Comparison of ENCODE assay signal across 20 cellular contexts in the genomic region with DNA sequence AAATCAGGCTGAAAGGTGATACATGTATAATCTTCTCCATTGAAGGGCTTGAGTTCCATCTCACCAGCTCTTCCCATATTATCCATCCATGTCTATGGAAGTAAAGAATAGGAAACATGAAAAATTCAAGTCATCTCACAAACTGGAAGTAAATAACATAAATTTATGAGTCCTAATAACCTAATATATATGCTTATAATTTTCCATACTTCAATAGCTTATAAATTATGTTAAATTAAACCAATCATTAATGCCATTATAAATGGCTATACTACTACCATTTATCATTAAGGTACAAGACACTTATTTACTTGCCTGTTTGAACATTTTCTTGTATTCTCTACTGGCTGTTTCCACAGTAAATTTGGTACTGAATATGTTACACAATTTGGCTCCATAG. TPM values are rescaled to one million over a fixed set of nuclear protein-coding genes. Genes with fewer than 3 reads are reported as not detected.
DNase-seq lines count a peak whose midpoint lies in the region; ATAC-seq, FAIRE-seq and TF ChIP-seq lines count a peak whose summit lies in the region.
"Had no signal": no experiment of that assay in that cellular context is flagged by ENCODE, and none has a peak within 500 bp of the region (broad histone marks: within the 10 kb centered on the region; RNA-seq: fewer than 3 reads in every experiment).

No MANE protein-coding gene starts in this region.

- H4K20me1 ChIP-seq in HepG2 (ENCODE audit: insufficient read depth, low read length) (no peaks in the 10 kb centered on the region), KMS-11 (ENCODE audit: insufficient read depth) (0 out of 2 replicates have a peak, but pooled peaks cover 3% of the 10 kb centered on the region)

- peaks cover 59% of the 10 kb centered on the region for H3K36me3 Mint-ChIP-seq in activated CD4-positive, alpha-beta T cell treated with anti-CD3 and anti-CD28 coated beads, Interleukin-2, amount 10 ng/mL, durations not matched to agents 7 days and 5 days (ENCODE audit: low read depth)
- H3K36me3 Mint-ChIP-seq in neural crest cell (ENCODE audit: low read depth) = peaks cover 18% of the 10 kb centered on the region
- H3K36me3 Mint-ChIP-seq: CD4-positive, CD25-positive, alpha-beta regulatory T cell had no signal

- H2AFZ ChIP-seq in HepG2 (ENCODE audit: low read length) (no peak overlapping the region), KMS-11 (ENCODE audit: low read depth) (no peak overlapping the region)

- H3K79me2 ChIP-seq in HepG2 (ENCODE audit: insufficient read depth, low read length) = peaks cover 38% of the 10 kb centered on the region
- peaks cover 27% of the 10 kb centered on the region for H3K79me2 ChIP-seq in KMS-11 (ENCODE audit: insufficient read depth, low read depth)

- in situ Hi-C loops in HepG2 (cut with HindIII; ENCODE audit: extremely low pct_ligation_motif_present, low pct_unique_long_range_greater_than_20kb) (no loop called here), GM13977 (cut with MboI; ENCODE audit: low pct_unique_long_range_greater_than_20kb, low sequenced_read_pairs, unreplicated experiment) (no loop called here)

- TF ChIP-seq CTCF in HepG2 (CRISPR knock-in tag; IDR thresholded peaks at IDR 0.05) (no peak), right lobe of liver (IDR thresholded peaks at IDR 0.05) (no peak), KMS-11 (conservative IDR thresholded peaks at IDR 0.05; ENCODE audit: low read depth, low read length) (no peak), neural crest cell (conservative IDR thresholded peaks at IDR 0.05) (no peak), GM13977 (IDR thresholded peaks at IDR 0.05; ENCODE audit: extremely low read depth, insufficient read depth, missing control alignments) (no peak)

- TF ChIP-seq POLR2A in HepG2 (IDR thresholded peaks at IDR 0.05; ENCODE audit: insufficient read depth in 1 of 2, low read depth in 2 of 2, low read length in 2 of 2) (no peak), right lobe of liver (IDR thresholded peaks at IDR 0.05) (no peak)

- peak overlapping the region; percentile 13 for H3K27ac Mint-ChIP-seq in activated CD4-positive, alpha-beta T cell treated with anti-CD3 and anti-CD28 coated beads, Interleukin-2, amount 10 ng/mL, durations not matched to agents 7 days and 5 days
- no peak overlapping the region for H3K27ac Mint-ChIP-seq in neural crest cell (ENCODE audit: unreplicated experiment)

- no peaks in the 10 kb centered on the region for H3K27me3 Mint-ChIP-seq in activated CD4-positive, alpha-beta T cell treated with anti-CD3 and anti-CD28 coated beads, Interleukin-2, amount 10 ng/mL, durations not matched to agents 7 days and 5 days
- H3K27me3 Mint-ChIP-seq in neural crest cell (ENCODE audit: low read depth) = no peaks in the 10 kb centered on the region
- H3K27me3 Mint-ChIP-seq: CD4-positive, CD25-positive, alpha-beta regulatory T cell had no signal

- DNase-seq in activated CD4-positive, alpha-beta T cell treated with anti-CD3 and anti-CD28 coated beads, Interleukin-2, amount 10 ng/mL, durations not matched to agents 7 days and 5 days = no peak
- no peak for DNase-seq in activated CD4-positive, alpha-beta T cell treated with anti-CD3 and anti-CD28 coated beads for 48 hours
- DNase-seq in HepG2 (ENCODE audit: low spot score) = no peak
- DNase-seq in right lobe of liver = no peak
- no peak for DNase-seq in neural crest cell (ENCODE audit: low read depth, low spot score)
- no peak for DNase-seq in GM13977 (ENCODE audit: low spot score)
- DNase-seq: 8988T; ACHN; CD4-positive, CD25-positive, alpha-beta regulatory T cell; DMS153; DMS79 treated with DMSO at 0.1 percent for 48 hours; GDM1; IMR-90 had no signal

- H3K36me3 ChIP-seq in HepG2 (replicated peaks in 1 of 2; ENCODE audit: control insufficient read depth in 1 of 2, insufficient read depth in 2 of 2, low read length in 2 of 2) (peaks cover 4 to 55% of the 10 kb centered on the region in 2 experiments), right lobe of liver (no peaks in the 10 kb centered on the region), KMS-11 (ENCODE audit: insufficient read depth) (peaks cover 37% of the 10 kb centered on the region)

- BruUV-seq in HepG2 (replicated peaks; lab: Mats Ljungman, UMichigan) = no TSS peak

- H3K4me2 ChIP-seq in HepG2 (ENCODE audit: low read depth, low read length) = no peak overlapping the region
- H3K4me2 ChIP-seq in KMS-11 = no peak overlapping the region
- H3K4me2 ChIP-seq: BLaER1 treated with 17β-estradiol and CSF1 and Interleukin-3, amounts not matched to agents 10 nM and 100 nM had no signal

- no peak for FAIRE-seq in HepG2 (lab: Jason Lieb, UNC)
- FAIRE-seq: GM12892, GM19239, H54 had no signal

- TF ChIP-seq EP300 in HepG2 (IDR thresholded peaks at IDR 0.05; ENCODE audit: low read depth in 2 of 2, low read length in 2 of 2) = no peak
- TF ChIP-seq EP300 in HepG2 (CRISPR knock-in tag; IDR thresholded peaks at IDR 0.05; ENCODE audit: borderline replicate concordance) = no peak

- TF ChIP-seq RAD21 in HepG2 (CRISPR knock-in tag; IDR thresholded peaks at IDR 0.05) = no peak

- intact Hi-C loops in HepG2 (cut with micrococcal nuclease; ENCODE audit: unreplicated experiment) = no loop called here
- intact Hi-C loops in right lobe of liver (cut with DNase I) = no loop called here

- peaks cover 51% of the 10 kb centered on the region for H3K4me1 Mint-ChIP-seq in activated CD4-positive, alpha-beta T cell treated with anti-CD3 and anti-CD28 coated beads, Interleukin-2, amount 10 ng/mL, durations not matched to agents 7 days and 5 days
- H3K4me1 Mint-ChIP-seq in neural crest cell = peaks cover 31% of the 10 kb centered on the region

- no peak overlapping the region for H3K27ac ChIP-seq in HepG2 (ENCODE audit: extremely low read length, insufficient read depth, low read length)
- H3K27ac ChIP-seq in right lobe of liver = no peak overlapping the region
- 0 out of 2 replicates have a peak overlapping the region, but pooled peaks have one; percentile 4 for H3K27ac ChIP-seq in KMS-11
- H3K27ac ChIP-seq: BLaER1 treated with 17β-estradiol and CSF1 and Interleukin-3, amounts not matched to agents 10 nM and 100 nM had no signal

- H3K4me3 Mint-ChIP-seq in activated CD4-positive, alpha-beta T cell treated with anti-CD3 and anti-CD28 coated beads, Interleukin-2, amount 10 ng/mL, durations not matched to agents 7 days and 5 days = no peak overlapping the region
- H3K4me3 Mint-ChIP-seq in neural crest cell = peak overlapping the region; percentile 56
- H3K4me3 Mint-ChIP-seq: CD4-positive, CD25-positive, alpha-beta regulatory T cell had no signal

- CTCF ChIA-PET in activated CD4-positive, alpha-beta T cell treated with anti-CD3 and anti-CD28 coated beads, Interleukin-2, amount 10 ng/mL, durations not matched to agents 7 days and 5 days (lab: Charles Lee) = interaction anchor here (1.2 to 8.4 kb wide), 3 partner anchors 14 to 147 kb away, joined by 3 to 73 read pairs (median 3); no protein-coding TSS in a partner anchor
- CTCF ChIA-PET in HepG2 (lab: Yijun Ruan, JAX; ENCODE audit: low intra/inter-chr PET ratio, low total read pairs) = no interaction called here

- no peak overlapping the region for H3K9ac ChIP-seq in HepG2 (ENCODE audit: insufficient read depth, low read depth, low read length)
- no peak overlapping the region for H3K9ac ChIP-seq in KMS-11

- peaks cover 33% of the 10 kb centered on the region for H3K4me1 ChIP-seq in HepG2 (ENCODE audit: insufficient read depth, low read length)
- H3K4me1 ChIP-seq in right lobe of liver = no peaks in the 10 kb centered on the region
- peaks cover 28% of the 10 kb centered on the region for H3K4me1 ChIP-seq in KMS-11 (ENCODE audit: low read depth, poor library complexity, severe bottlenecking)

- no peak overlapping the region for H3K4me3 ChIP-seq in HepG2 (replicated peaks in 1 of 3; ENCODE audit: insufficient read depth in 1 of 3, low read depth in 2 of 3, low read length in 3 of 3)
- no peak overlapping the region for H3K4me3 ChIP-seq in right lobe of liver
- H3K4me3 ChIP-seq in KMS-11 (IDR thresholded peaks at IDR 0.05; ENCODE audit: insufficient read depth, low read depth, low read length) = no peak overlapping the region
- H3K4me3 ChIP-seq: BLaER1 treated with 17β-estradiol and CSF1 and Interleukin-3, amounts not matched to agents 10 nM and 100 nM had no signal

- no peak for ATAC-seq in HepG2
- ATAC-seq in right lobe of liver = no peak
- ATAC-seq in GM21526 (IDR thresholded peaks at IDR 0.05; ENCODE audit: low FRiP score, unreplicated experiment) = no peak
- ATAC-seq: HCT116 had no signal

- POLR2A ChIA-PET in activated CD4-positive, alpha-beta T cell treated with anti-CD3 and anti-CD28 coated beads, Interleukin-2, amount 10 ng/mL, durations not matched to agents 7 days and 5 days (lab: Charles Lee) = interaction anchor here (0.8 kb wide), 1 partner anchor 121 kb away, joined by 3 read pairs; no protein-coding TSS in a partner anchor
- POLR2A ChIA-PET in HepG2 (lab: Yijun Ruan, JAX) = no interaction called here

- H3K27me3 ChIP-seq in HepG2 (ENCODE audit: control insufficient read depth in 1 of 2, insufficient read depth in 2 of 2, low read length in 2 of 2) (no peaks in the 10 kb centered on the region), right lobe of liver (no peaks in the 10 kb centered on the region), KMS-11 (ENCODE audit: insufficient read depth, low read depth) (no peaks in the 10 kb centered on the region)
- H3K27me3 ChIP-seq: BLaER1 treated with 17β-estradiol and CSF1 and Interleukin-3, amounts not matched to agents 10 nM and 100 nM had no signal

- H3K9me3 Mint-ChIP-seq in activated CD4-positive, alpha-beta T cell treated with anti-CD3 and anti-CD28 coated beads, Interleukin-2, amount 10 ng/mL, durations not matched to agents 7 days and 5 days = no peaks in the 10 kb centered on the region
- no peaks in the 10 kb centered on the region for H3K9me3 Mint-ChIP-seq in neural crest cell
- H3K9me3 Mint-ChIP-seq: CD4-positive, CD25-positive, alpha-beta regulatory T cell had no signal

- H3K9me3 ChIP-seq in HepG2 (ENCODE audit: low read length) (no peaks in the 10 kb centered on the region), right lobe of liver (no peaks in the 10 kb centered on the region)
- H3K9me3 ChIP-seq: BLaER1 treated with 17β-estradiol and CSF1 and Interleukin-3, amounts not matched to agents 10 nM and 100 nM had no signal

RNA-seq across cellular contexts. Expression of a gene that starts 4.8 kb away (rescaled TPM):
- total RNA-seq in activated CD4-positive, alpha-beta T cell treated with anti-CD3 and anti-CD28 coated beads, Interleukin-2, amount 10 ng/mL, durations not matched to agents 7 days and 5 days = 100 to 1,000 TPM; 504 to 522 TPM
- total RNA-seq in HepG2 (2016; rRNA removed; fragmentation: Illumina TruSeq; extraction: Trizol) (327 and 614 TPM in 2 replicates), right lobe of liver (1 to 10 TPM in 4 of 6 experiments, under 1 TPM in 2; 0.22 to 7.3 (median 3.0) TPM), neural crest cell (295 and 302 TPM in 2 replicates)
- 35.7 and 38.5 TPM in 2 replicates for total RNA-seq in HepG2 (2016; cell fraction: cytosol; rRNA removed; fragmentation: Illumina TruSeq; extraction: Trizol; ENCODE audit: low read depth)
- total RNA-seq in HepG2 (2016; cell fraction: insoluble cytoplasmic fraction; rRNA removed; fragmentation: Illumina TruSeq; extraction: Trizol) = 330 and 598 TPM in 2 replicates
- 112 and 128 TPM in 2 replicates for total RNA-seq in HepG2 (2016; cell fraction: membrane; rRNA removed; fragmentation: Illumina TruSeq; extraction: Trizol)
- 262 and 265 TPM in 2 replicates for total RNA-seq in HepG2 (2016; cell fraction: nucleus; rRNA removed; fragmentation: Illumina TruSeq; extraction: Trizol)
- polyA plus RNA-seq in HepG2 (2011; rRNA removed) = 52.7 and 108 TPM in 2 replicates
- polyA plus RNA-seq in HepG2 (2011; cell fraction: cytosol; rRNA removed) = 35.8 and 39.5 TPM in 2 replicates
- 38.5 and 46.3 TPM in 2 replicates for polyA plus RNA-seq in HepG2 (2011; cell fraction: nucleus; rRNA removed)
- polyA plus RNA-seq in HepG2 (2012) = 78.9 and 178 TPM in 2 replicates
- 13.7 and 16.7 TPM in 2 replicates for polyA plus RNA-seq in HepG2 (2016; cell fraction: cytosol; fragmentation: Illumina TruSeq; extraction: Trizol; ENCODE audit: low read depth)
- polyA plus RNA-seq in HepG2 (2016; cell fraction: insoluble cytoplasmic fraction; fragmentation: Illumina TruSeq; extraction: Trizol; ENCODE audit: low read depth) = 406 and 447 TPM in 2 replicates
- polyA plus RNA-seq in HepG2 (2016; cell fraction: membrane; fragmentation: Illumina TruSeq; extraction: Trizol; ENCODE audit: low read depth) = 56.7 and 60.4 TPM in 2 replicates
- polyA plus RNA-seq in HepG2 (2016; cell fraction: nucleus; fragmentation: Illumina TruSeq; extraction: Trizol; ENCODE audit: insufficient read depth, low read depth) = 324 and 347 TPM in 2 replicates
- polyA minus RNA-seq in HepG2 (2011; rRNA and poly(A)+ RNA removed; ENCODE audit: low replicate concordance) = 29.3 and 72.8 TPM in 2 replicates
- polyA minus RNA-seq in HepG2 (2011; cell fraction: cytosol; rRNA and poly(A)+ RNA removed) = 58.4 and 82.8 TPM in 2 replicates
- 83.2 and 96.0 TPM in 2 replicates for polyA minus RNA-seq in HepG2 (2011; cell fraction: nucleus; rRNA and poly(A)+ RNA removed)

RNA-seq across cellular contexts. Expression of a gene that starts 30.4 kb away (rescaled TPM):
- total RNA-seq in activated CD4-positive, alpha-beta T cell treated with anti-CD3 and anti-CD28 coated beads, Interleukin-2, amount 10 ng/mL, durations not matched to agents 7 days and 5 days = 10 to 100 TPM; 65.2 to 67.9 TPM
- total RNA-seq in HepG2 (2016; rRNA removed; fragmentation: Illumina TruSeq; extraction: Trizol) = 4.1 and 4.9 TPM in 2 replicates
- total RNA-seq in HepG2 (2016; cell fraction: cytosol; rRNA removed; fragmentation: Illumina TruSeq; extraction: Trizol; ENCODE audit: low read depth) = 3.4 and 4.0 TPM in 2 replicates
- 3.5 and 4.8 TPM in 2 replicates for total RNA-seq in HepG2 (2016; cell fraction: insoluble cytoplasmic fraction; rRNA removed; fragmentation: Illumina TruSeq; extraction: Trizol)
- 10.9 and 13.2 TPM in 2 replicates for total RNA-seq in HepG2 (2016; cell fraction: membrane; rRNA removed; fragmentation: Illumina TruSeq; extraction: Trizol)
- total RNA-seq in HepG2 (2016; cell fraction: nucleus; rRNA removed; fragmentation: Illumina TruSeq; extraction: Trizol) = 10.1 and 10.9 TPM in 2 replicates
- polyA plus RNA-seq in HepG2 (2011; rRNA removed) = 43.6 and 49.0 TPM in 2 replicates
- 42.1 and 55.6 TPM in 2 replicates for polyA plus RNA-seq in HepG2 (2011; cell fraction: cytosol; rRNA removed)
- polyA plus RNA-seq in HepG2 (2011; cell fraction: nucleus; rRNA removed) = 26.0 and 26.1 TPM in 2 replicates
- polyA plus RNA-seq in HepG2 (2012) = 23.1 and 40.9 TPM in 2 replicates
- polyA plus RNA-seq in HepG2 (2016; cell fraction: cytosol; fragmentation: Illumina TruSeq; extraction: Trizol; ENCODE audit: low read depth) = 11.4 and 15.1 TPM in 2 replicates
- 10.4 and 12.4 TPM in 2 replicates for polyA plus RNA-seq in HepG2 (2016; cell fraction: insoluble cytoplasmic fraction; fragmentation: Illumina TruSeq; extraction: Trizol; ENCODE audit: low read depth)
- polyA plus RNA-seq in HepG2 (2016; cell fraction: membrane; fragmentation: Illumina TruSeq; extraction: Trizol; ENCODE audit: low read depth) = 18.8 and 25.1 TPM in 2 replicates
- polyA plus RNA-seq in HepG2 (2016; cell fraction: nucleus; fragmentation: Illumina TruSeq; extraction: Trizol; ENCODE audit: insufficient read depth, low read depth) = 24.8 and 29.0 TPM in 2 replicates
- polyA minus RNA-seq in HepG2 (2011; rRNA and poly(A)+ RNA removed; ENCODE audit: low replicate concordance) = 0.19 and 99.5 TPM in 2 replicates
- 36.8 and 40.1 TPM in 2 replicates for polyA minus RNA-seq in HepG2 (2011; cell fraction: cytosol; rRNA and poly(A)+ RNA removed)
- 12.3 and 12.9 TPM in 2 replicates for polyA minus RNA-seq in HepG2 (2011; cell fraction: nucleus; rRNA and poly(A)+ RNA removed)
- 100 to 1,000 TPM; 382 to 716 (median 430) TPM for total RNA-seq in right lobe of liver
- total RNA-seq in neural crest cell = 56.1 and 56.7 TPM in 2 replicates

RNA-seq across cellular contexts. Expression of a gene that starts 48.3 kb away (rescaled TPM):
- total RNA-seq in activated CD4-positive, alpha-beta T cell treated with anti-CD3 and anti-CD28 coated beads, Interleukin-2, amount 10 ng/mL, durations not matched to agents 7 days and 5 days = under 1 TPM in 1 of 2 experiments, not detected in 1; 0.22 TPM
- total RNA-seq in HepG2 (2016; rRNA removed; fragmentation: Illumina TruSeq; extraction: Trizol) (not detected in 2 replicates), right lobe of liver (under 1 TPM in 5 of 6 experiments, not detected in 1; 0.22 to 0.78 (median 0.37) TPM), neural crest cell (0.34 TPM in 1 of 2 replicates, not detected in the other)
- total RNA-seq in HepG2 (2016; cell fraction: cytosol; rRNA removed; fragmentation: Illumina TruSeq; extraction: Trizol; ENCODE audit: low read depth) = not detected in 2 replicates
- total RNA-seq in HepG2 (2016; cell fraction: insoluble cytoplasmic fraction; rRNA removed; fragmentation: Illumina TruSeq; extraction: Trizol) = not detected in 2 replicates
- not detected in 2 replicates for total RNA-seq in HepG2 (2016; cell fraction: membrane; rRNA removed; fragmentation: Illumina TruSeq; extraction: Trizol)
- total RNA-seq in HepG2 (2016; cell fraction: nucleus; rRNA removed; fragmentation: Illumina TruSeq; extraction: Trizol) = not detected in 2 replicates
- not detected in 2 replicates for polyA plus RNA-seq in HepG2 (2011; rRNA removed)
- not detected in 2 replicates for polyA plus RNA-seq in HepG2 (2011; cell fraction: cytosol; rRNA removed)
- polyA plus RNA-seq in HepG2 (2011; cell fraction: nucleus; rRNA removed) = not detected in 2 replicates
- not detected in 2 replicates for polyA plus RNA-seq in HepG2 (2012)
- not detected in 2 replicates for polyA plus RNA-seq in HepG2 (2016; cell fraction: cytosol; fragmentation: Illumina TruSeq; extraction: Trizol; ENCODE audit: low read depth)
- not detected in 2 replicates for polyA plus RNA-seq in HepG2 (2016; cell fraction: insoluble cytoplasmic fraction; fragmentation: Illumina TruSeq; extraction: Trizol; ENCODE audit: low read depth)
- polyA plus RNA-seq in HepG2 (2016; cell fraction: membrane; fragmentation: Illumina TruSeq; extraction: Trizol; ENCODE audit: low read depth) = not detected in 2 replicates
- not detected in 2 replicates for polyA plus RNA-seq in HepG2 (2016; cell fraction: nucleus; fragmentation: Illumina TruSeq; extraction: Trizol; ENCODE audit: insufficient read depth, low read depth)
- polyA minus RNA-seq in HepG2 (2011; rRNA and poly(A)+ RNA removed; ENCODE audit: low replicate concordance) = not detected in 2 replicates
- polyA minus RNA-seq in HepG2 (2011; cell fraction: cytosol; rRNA and poly(A)+ RNA removed) = not detected in 2 replicates
- polyA minus RNA-seq in HepG2 (2011; cell fraction: nucleus; rRNA and poly(A)+ RNA removed) = not detected in 2 replicates
- total RNA-seq: CD4-positive, CD25-positive, alpha-beta regulatory T cell; IMR-90 had no signal
- polyA plus RNA-seq: CD4-positive, CD25-positive, alpha-beta regulatory T cell had no signal

Comparison
In these comparisons a context has a peak if more than half of its experiments do, and no peak if none do; other contexts are left out.
1. RNA of a gene that starts 4.8 kb away (total RNA-seq): 504 to 522 TPM in activated CD4-positive, alpha-beta T cell treated with anti-CD3 and anti-CD28 coated beads, Interleukin-2, amount 10 ng/mL, durations not matched to agents 7 days and 5 days, 35.7 to 614 TPM in HepG2 and 295 to 302 TPM in neural crest cell; 0.22 to 7.3 TPM in right lobe of liver; every median in the first group is over 4 times any median in the second.